Comparison of ENCODE assay signal across 14 cellular contexts in the genomic region with DNA sequence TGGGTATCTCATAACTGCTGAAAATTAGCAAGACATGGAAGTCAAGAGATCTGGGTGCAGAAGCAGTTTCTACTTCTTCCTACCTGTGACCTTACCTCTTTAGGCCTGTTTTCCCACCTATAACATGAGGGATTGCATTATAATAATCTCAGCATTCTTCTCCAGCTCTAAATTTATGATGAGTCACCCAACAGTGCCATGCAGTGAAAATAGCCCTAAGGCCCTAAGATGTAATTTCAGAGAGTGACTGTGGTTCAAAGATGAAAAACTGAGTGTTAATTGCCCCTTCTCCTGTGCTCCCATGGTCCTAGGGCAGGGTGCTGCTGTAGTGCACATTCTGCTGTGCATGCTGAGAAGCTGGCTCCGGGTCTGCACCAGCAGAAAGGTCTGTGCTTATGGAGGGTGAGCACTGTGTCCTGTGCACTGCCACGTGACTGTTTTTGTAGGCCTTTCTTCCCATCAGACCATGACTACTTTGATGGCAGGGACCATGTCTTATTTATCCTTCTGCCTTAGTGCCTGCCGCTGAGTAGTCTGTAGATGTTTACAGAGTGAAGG. TPM values are rescaled to one million over a fixed set of nuclear protein-coding genes. Genes with fewer than 3 reads are reported as not detected.
A peak's percentile ranks its signal among the peaks of the same experiment; 100 is the strongest.
DNase-seq lines count a peak whose midpoint lies in the region; ATAC-seq and TF ChIP-seq lines count a peak whose summit lies in the region.
"Had no signal": no experiment of that assay in that cellular context is flagged by ENCODE, and none has a peak within 500 bp of the region (broad histone marks: within the 10 kb centered on the region; RNA-seq: fewer than 3 reads in every experiment).

No MANE protein-coding gene starts in this region.

- no peaks in the 10 kb centered on the region for H3K27me3 ChIP-seq in left ventricle myocardium inferior (ENCODE audit: low read depth)
- no peaks in the 10 kb centered on the region for H3K27me3 ChIP-seq in foreskin keratinocyte
- H3K27me3 ChIP-seq in aorta (ENCODE audit: control insufficient read depth in 1 of 2, insufficient read depth in 2 of 2, low read length in 1 of 2) = no peaks in the 10 kb centered on the region
- H3K27me3 ChIP-seq: neutrophil, SJCRH30 had no signal

- CTCF ChIA-PET in activated CD4-positive, alpha-beta memory T cell treated with anti-CD3 and anti-CD28 coated beads, Interleukin-2, amount 10 ng/mL, durations not matched to agents 7 days and 5 days (lab: Charles Lee) = interaction anchor here (2.2 kb wide), 2 partner anchors 14 to 28 kb away, joined by 6 to 8 read pairs; no protein-coding TSS in a partner anchor

- H3K27me3 Mint-ChIP-seq in activated CD4-positive, alpha-beta memory T cell treated with anti-CD3 and anti-CD28 coated beads, Interleukin-2, amount 10 ng/mL, durations not matched to agents 7 days and 5 days = no peaks in the 10 kb centered on the region

- peaks cover 57% of the 10 kb centered on the region for H3K4me1 Mint-ChIP-seq in activated CD4-positive, alpha-beta memory T cell treated with anti-CD3 and anti-CD28 coated beads, Interleukin-2, amount 10 ng/mL, durations not matched to agents 7 days and 5 days

- 85 to 87% methylated on average over 3 of the region's 3 CpGs for WGBS in aorta, 2 donors

- H3K4me3 ChIP-seq in left ventricle myocardium inferior = no peak overlapping the region
- H3K4me3 ChIP-seq in aorta (ENCODE audit: low read length in 2 of 2) = no peak overlapping the region
- H3K4me3 ChIP-seq: SJCRH30 had no signal

- H3K36me3 Mint-ChIP-seq in activated CD4-positive, alpha-beta memory T cell treated with anti-CD3 and anti-CD28 coated beads, Interleukin-2, amount 10 ng/mL, durations not matched to agents 7 days and 5 days (ENCODE audit: low read depth) = no peaks in the 10 kb centered on the region

- H3K27ac ChIP-seq in left ventricle myocardium inferior (replicated peaks) (peak overlapping the region; percentile 82), foreskin keratinocyte (peak overlapping the region; percentile 5), aorta (ENCODE audit: low read depth in 1 of 2, low read length in 2 of 2) (peak overlapping the region; percentile 31 to 86)
- H3K27ac ChIP-seq: HL-60, neutrophil, SJCRH30 had no signal

- H3K4me3 Mint-ChIP-seq in activated CD4-positive, alpha-beta memory T cell treated with anti-CD3 and anti-CD28 coated beads, Interleukin-2, amount 10 ng/mL, durations not matched to agents 7 days and 5 days = no peak overlapping the region

- H3K9me3 ChIP-seq in left ventricle myocardium inferior (replicated peaks) (no peaks in the 10 kb centered on the region), aorta (ENCODE audit: control insufficient read depth, low read length) (no peaks in the 10 kb centered on the region)
- H3K9me3 ChIP-seq: neutrophil had no signal

- no peaks in the 10 kb centered on the region for H3K9me3 Mint-ChIP-seq in activated CD4-positive, alpha-beta memory T cell treated with anti-CD3 and anti-CD28 coated beads, Interleukin-2, amount 10 ng/mL, durations not matched to agents 7 days and 5 days

- POLR2A ChIA-PET in activated CD4-positive, alpha-beta memory T cell treated with anti-CD3 and anti-CD28 coated beads, Interleukin-2, amount 10 ng/mL, durations not matched to agents 7 days and 5 days (lab: Charles Lee) = interaction anchor here (0.9 to 4.2 kb wide), 5 partner anchors 12 to 945 kb away, joined by 3 to 39 read pairs (median 5); a partner anchor contains a TSS

- DNase-seq in left ventricle myocardium inferior (no peak), cardiac septum (ENCODE audit: low spot score) (no peak), foreskin keratinocyte (peak in 1 of 2 donors; percentile 68), aorta (no peak), SHP77 (lab: John Stamatoyannopoulos, UW) (no peak), NCI-H2107 treated with DMSO at 0.1 percent for 48 hours (lab: John Stamatoyannopoulos, UW; ENCODE audit: unreplicated experiment) (no peak)
- no peak for DNase-seq in activated CD4-positive, alpha-beta memory T cell treated with anti-CD3 and anti-CD28 coated beads, Interleukin-2, amount 10 ng/mL, durations not matched to agents 7 days and 5 days
- DNase-seq: activated CD4-positive, CD25-positive, alpha-beta regulatory T cell treated with anti-CD3 and anti-CD28 coated beads, Interleukin-2, amount 50 U/mL, for 72 hours; MV-4-11; NCI-H510A; SJCRH30 had no signal

- TF ChIP-seq CTCF in left ventricle myocardium inferior (IDR thresholded peaks at IDR 0.05; ENCODE audit: borderline replicate concordance) (no peak), foreskin keratinocyte (conservative IDR thresholded peaks at IDR 0.05) (no peak)

- peak; percentile 48 for ATAC-seq in foreskin keratinocyte
- no peak for ATAC-seq in aorta (ENCODE audit: low FRiP score)
- no peak for ATAC-seq in GM18868 (IDR thresholded peaks at IDR 0.05; ENCODE audit: unreplicated experiment)

- H3K36me3 ChIP-seq in left ventricle myocardium inferior = no peaks in the 10 kb centered on the region
- H3K36me3 ChIP-seq in aorta (ENCODE audit: control insufficient read depth in 1 of 2, insufficient read depth in 2 of 2, low read length in 1 of 2) = no peaks in the 10 kb centered on the region
- H3K36me3 ChIP-seq: neutrophil, SJCRH30 had no signal

- peak overlapping the region; percentile 84 for H3K27ac Mint-ChIP-seq in activated CD4-positive, alpha-beta memory T cell treated with anti-CD3 and anti-CD28 coated beads, Interleukin-2, amount 10 ng/mL, durations not matched to agents 7 days and 5 days

- intact Hi-C loops in left ventricle myocardium inferior (cut with micrococcal nuclease) = no loop called here
- intact Hi-C loops in cardiac septum (cut with DNase I) = no loop called here
- intact Hi-C loops in aorta (cut with DNase I) = no loop called here

- H3K4me1 ChIP-seq in left ventricle myocardium inferior = peaks cover 20% of the 10 kb centered on the region
- peaks cover 28% of the 10 kb centered on the region for H3K4me1 ChIP-seq in foreskin keratinocyte
- peaks cover 0 to 4% of the 10 kb centered on the region in 2 donors for H3K4me1 ChIP-seq in aorta (ENCODE audit: control insufficient read depth in 1 of 2, insufficient read depth in 2 of 2, low read length in 2 of 2)

RNA-seq across cellular contexts. Expression of a gene that starts 29.7 kb away (rescaled TPM):
- total RNA-seq in left ventricle myocardium inferior (101 TPM), cardiac septum (91.7 TPM), foreskin keratinocyte (54.8 and 56.1 TPM in 2 replicates), aorta (100 to 1,000 TPM; 101 to 275 TPM)
- total RNA-seq in activated CD4-positive, alpha-beta memory T cell treated with anti-CD3 and anti-CD28 coated beads, Interleukin-2, amount 10 ng/mL, durations not matched to agents 7 days and 5 days = 10 to 100 TPM; 31.1 to 32.3 TPM
- polyA plus RNA-seq in foreskin keratinocyte (39.9 and 43.7 TPM in 2 replicates), aorta (100 to 1,000 TPM in 1 of 2 donors, 10 to 100 TPM in 1; 31.3 to 114 TPM)

RNA-seq across cellular contexts. Expression of a gene that starts 54.3 kb away (rescaled TPM):
- total RNA-seq in left ventricle myocardium inferior (20.4 TPM), cardiac septum (29.0 TPM), foreskin keratinocyte (13.1 and 13.3 TPM in 2 replicates), aorta (10 to 100 TPM; 42.7 to 50.4 TPM)
- 10 to 100 TPM; 45.2 to 50.5 TPM for total RNA-seq in activated CD4-positive, alpha-beta memory T cell treated with anti-CD3 and anti-CD28 coated beads, Interleukin-2, amount 10 ng/mL, durations not matched to agents 7 days and 5 days
- polyA plus RNA-seq in foreskin keratinocyte (3.8 and 4.7 TPM in 2 replicates), aorta (10 to 100 TPM in 1 of 2 donors, 1 to 10 TPM in 1; 6.6 to 13.3 TPM)

Comparison
In these comparisons a context has a peak if more than half of its experiments do, and no peak if none do; other contexts are left out.
1. H3K27ac ChIP-seq: peak in every context shown above with its lines; median percentile 82 in left ventricle myocardium inferior; 58 in aorta; 5 in foreskin keratinocyte.